ENCODE assay signal across 1 cellular context in genomic region chr1:52553372-52554266, GRCh38.
TF ChIP-seq lines count a peak whose summit lies in the region.

No MANE protein-coding gene starts in this region.

TF ChIP-seq in H1, 55 proteins besides CTCF, POLR2A, EP300 and RAD21:
- no peak for TF ChIP-seq SIRT6 (IDR thresholded peaks at IDR 0.05; ENCODE audit: low read length)
- no peak for TF ChIP-seq JUN (IDR thresholded peaks at IDR 0.05; ENCODE audit: low read depth, low read length)
- TF ChIP-seq SUZ12 (IDR thresholded peaks at IDR 0.05; ENCODE audit: low read length) = no peak
- TF ChIP-seq KDM4A (IDR thresholded peaks at IDR 0.05; ENCODE audit: low read depth, low read length, severe bottlenecking) = peak; percentile 31
- 0 out of 4 replicates have a peak, but pooled peaks of 1 of the 2 experiments have one; percentile 16 for TF ChIP-seq SIN3A (conservative IDR thresholded peaks at IDR 0.05 in 1 of 2, IDR thresholded peaks at IDR 0.05 in 1 of 2; ENCODE audit: low read depth in 1 of 2, low read length in 2 of 2)
- TF ChIP-seq PHF8 (conservative IDR thresholded peaks at IDR 0.05; ENCODE audit: low read depth, low read length) = peak; percentile 84
- peak; percentile 51; the same call in 1 of the 2 replicates for TF ChIP-seq BACH1 (IDR thresholded peaks at IDR 0.05; ENCODE audit: low read length)
- no peak for TF ChIP-seq EZH2 (IDR thresholded peaks at IDR 0.05; ENCODE audit: low read depth, low read length, severe bottlenecking)
- peak; percentile 81 for TF ChIP-seq TAF1 (IDR thresholded peaks at IDR 0.05; ENCODE audit: low read depth, low read length)
- TF ChIP-seq TEAD4 (IDR thresholded peaks at IDR 0.05; ENCODE audit: low read depth, low read length) = no peak
- TF ChIP-seq FOSL1 (IDR thresholded peaks at IDR 0.05; ENCODE audit: insufficient read depth, low read depth, low read length) = peak; percentile 40; the same call in 1 of the 2 replicates
- no peak for TF ChIP-seq CBX8 (IDR thresholded peaks at IDR 0.05; ENCODE audit: borderline replicate concordance, low read depth, low read length)
- TF ChIP-seq MAX (IDR thresholded peaks at IDR 0.05) = no peak
- peak; percentile 39; the same call in 1 of the 2 replicates for TF ChIP-seq POLR2AphosphoS5 (IDR thresholded peaks at IDR 0.05; ENCODE audit: low read depth, low read length)
- no peak for TF ChIP-seq USF2 (IDR thresholded peaks at IDR 0.05; ENCODE audit: low read length)
- TF ChIP-seq CTBP2 (IDR thresholded peaks at IDR 0.05; ENCODE audit: borderline replicate concordance, insufficient read depth, insufficient read length, low read length) = no peak
- peak; percentile 52; the same call in 1 of the 2 replicates for TF ChIP-seq TBP (IDR thresholded peaks at IDR 0.05; ENCODE audit: low read depth, low read length)
- TF ChIP-seq ASH2L (IDR thresholded peaks at IDR 0.05; ENCODE audit: low read length) = peak; percentile 23
- TF ChIP-seq RBBP5 (IDR thresholded peaks at IDR 0.05; ENCODE audit: borderline replicate concordance, low read depth, low read length) = peak; percentile 63; the same call in 1 of the 2 replicates
- TF ChIP-seq CHD2 (IDR thresholded peaks at IDR 0.05; ENCODE audit: low read length) = 0 out of 2 replicates have a peak, but pooled peaks have one; percentile 48
- 0 out of 2 replicates have a peak, but pooled peaks have one; percentile 25 for TF ChIP-seq SP1 (IDR thresholded peaks at IDR 0.05; ENCODE audit: low read depth, low read length)
- TF ChIP-seq BRCA1 (IDR thresholded peaks at IDR 0.05; ENCODE audit: low read depth, low read length) = no peak; the same call in 1 of the 2 replicates
- TF ChIP-seq NRF1 (IDR thresholded peaks at IDR 0.05; ENCODE audit: low read depth, low read length) = no peak
- no peak for TF ChIP-seq HDAC6 (IDR thresholded peaks at IDR 0.05; ENCODE audit: low read depth, low read length)
- no peak for TF ChIP-seq E2F6 (IDR thresholded peaks at IDR 0.05)
- peak; percentile 1; the same call in 1 of the 2 replicates for TF ChIP-seq KDM1A (IDR thresholded peaks at IDR 0.05; ENCODE audit: borderline replicate concordance, low read length)
- TF ChIP-seq CHD7 (IDR thresholded peaks at IDR 0.05; ENCODE audit: insufficient replicate concordance, low read length) = no peak
- TF ChIP-seq BCL11A (IDR thresholded peaks at IDR 0.05; ENCODE audit: low read depth in 2 of 2, low read length in 2 of 2) = no peak
